20 cellular contexts compared by ENCODE assay signal in genomic region chr22:46908641-46909107, GRCh38.
DNase-seq lines count a peak whose midpoint lies in the region; ATAC-seq and TF ChIP-seq lines count a peak whose summit lies in the region.
"Had no signal": no experiment of that assay in that cellular context is flagged by ENCODE, and none has a peak within 500 bp of the region (broad histone marks: within the 10 kb centered on the region; RNA-seq: fewer than 3 reads in every experiment).

No MANE protein-coding gene starts in this region.

- H3K4me1 Mint-ChIP-seq in GM23338 (peaks cover 10% of the 10 kb centered on the region), osteocyte (ENCODE audit: unreplicated experiment) (no peaks in the 10 kb centered on the region)

- H3K4me3 Mint-ChIP-seq in GM23338 (no peak overlapping the region), osteocyte (ENCODE audit: unreplicated experiment) (no peak overlapping the region)
- H3K4me3 Mint-ChIP-seq: CD8-positive, alpha-beta memory T cell; HFFc6 had no signal

- H3K9me3 Mint-ChIP-seq in GM23338 (no peaks in the 10 kb centered on the region), osteocyte (ENCODE audit: unreplicated experiment) (no peaks in the 10 kb centered on the region)
- H3K9me3 Mint-ChIP-seq: CD8-positive, alpha-beta memory T cell; HFFc6 had no signal

- H3K9me3 ChIP-seq in NT2/D1 (ENCODE audit: insufficient read depth, low read length): no peaks in the 10 kb centered on the region
- H3K9me3 ChIP-seq: SJCRH30 had no signal

- H3K27me3 Mint-ChIP-seq in GM23338 (ENCODE audit: insufficient read depth, low read depth, poor library complexity) (peaks cover 8% of the 10 kb centered on the region), osteocyte (ENCODE audit: unreplicated experiment) (no peaks in the 10 kb centered on the region)
- H3K27me3 Mint-ChIP-seq: CD8-positive, alpha-beta memory T cell had no signal

- H4K20me1 ChIP-seq in GM23338 (replicated peaks; ENCODE audit: insufficient read depth): no peaks in the 10 kb centered on the region

- H3K27ac Mint-ChIP-seq in GM23338: no peak overlapping the region; the same call in 1 of the 2 replicates
- H3K27ac Mint-ChIP-seq in osteocyte (ENCODE audit: unreplicated experiment): no peak overlapping the region
- H3K27ac Mint-ChIP-seq: HFFc6 had no signal

- peak; percentile 67 for ATAC-seq in GM23338
- ATAC-seq in HG02870 (IDR thresholded peaks at IDR 0.05; ENCODE audit: unreplicated experiment): no peak
- ATAC-seq: Panc1 had no signal

- H3K27me3 ChIP-seq in GM23338 (ENCODE audit: insufficient read depth) (no peaks in the 10 kb centered on the region), NT2/D1 (ENCODE audit: insufficient read depth, insufficient read length) (no peaks in the 10 kb centered on the region)
- H3K27me3 ChIP-seq: SJCRH30 had no signal

- H3K36me3 ChIP-seq in GM23338 (ENCODE audit: insufficient read depth): no peaks in the 10 kb centered on the region
- peaks cover 4% of the 10 kb centered on the region for H3K36me3 ChIP-seq in NT2/D1 (ENCODE audit: insufficient read depth, insufficient read length, low read length)
- H3K36me3 ChIP-seq: SJCRH30 had no signal

- no peak overlapping the region for H2AFZ ChIP-seq in GM23338

- H3K4me2 ChIP-seq in GM23338: no peak overlapping the region
- H3K4me2 ChIP-seq: KMS-11 had no signal

- H3F3A ChIP-seq in GM23338 (replicated peaks; ENCODE audit: low read depth): no peaks in the 10 kb centered on the region

- H3K27ac ChIP-seq in GM23338 (ENCODE audit: low read depth): no peak overlapping the region
- H3K27ac ChIP-seq: KMS-11, SJCRH30 had no signal

- H3K36me3 Mint-ChIP-seq in GM23338 (ENCODE audit: low read depth) (no peaks in the 10 kb centered on the region), osteocyte (ENCODE audit: unreplicated experiment) (peaks cover 7% of the 10 kb centered on the region)

- H3K79me2 ChIP-seq in GM23338 (replicated peaks; ENCODE audit: insufficient read depth): no peaks in the 10 kb centered on the region

- no peak overlapping the region for H3K9ac ChIP-seq in NT2/D1 (ENCODE audit: insufficient read length, low read depth)
- H3K9ac ChIP-seq: KMS-11 had no signal

- TF ChIP-seq CTCF in GM23338 (conservative IDR thresholded peaks at IDR 0.05; ENCODE audit: low read depth in 2 of 2) (no peak), osteocyte (IDR thresholded peaks at IDR 0.05) (no peak)

- H3K9me2 ChIP-seq in GM23338 (ENCODE audit: insufficient read depth): no peaks in the 10 kb centered on the region

- no peaks in the 10 kb centered on the region for H3K4me1 ChIP-seq in GM23338 (ENCODE audit: insufficient read depth)
- peaks cover 7% of the 10 kb centered on the region for H3K4me1 ChIP-seq in NT2/D1 (ENCODE audit: insufficient read depth, insufficient read length)
- H3K4me1 ChIP-seq: SJCRH30 had no signal

- H3K4me3 ChIP-seq in GM23338: no peak overlapping the region
- no peak overlapping the region for H3K4me3 ChIP-seq in NT2/D1 (ENCODE audit: insufficient read length, low read depth)
- H3K4me3 ChIP-seq: SJCRH30 had no signal

- no peak for DNase-seq in GM23338 (ENCODE audit: low spot score)
- DNase-seq in NT2/D1 (ENCODE audit: low read depth, low spot score): peak; percentile 18
- peak; percentile 37 for DNase-seq in iPS-NIHi11 (ENCODE audit: low spot score)
- DNase-seq in osteocyte (ENCODE audit: extremely low spot score, unreplicated experiment): peak; percentile 77
- DNase-seq in NOMO-1 (lab: John Stamatoyannopoulos, UW; ENCODE audit: unreplicated experiment in 2 of 2): no peak
- no peak for DNase-seq in germinal center (ENCODE audit: low spot score)
- DNase-seq: ACHN; C1 segment of cervical spinal cord; CD8-positive, alpha-beta memory T cell; DMS53; HFFc6; NCI-H146; NCI-H2029 treated with DMSO at 0.1 percent for 48 hours; NCI-H2171 treated with DMSO at 0.1 percent for 48 hours; NCI-H446; NCI-H526 treated with DMSO at 0.1 percent for 48 hours; SJCRH30 had no signal

TF ChIP-seq in GM23338, 12 proteins besides CTCF, POLR2A, EP300 and RAD21:
- TF ChIP-seq NANOG (IDR thresholded peaks at IDR 0.05; ENCODE audit: borderline replicate concordance): no peak

Comparison
In these comparisons a context has a peak if more than half of its experiments do, and no peak if none do; other contexts are left out.
1. DNase-seq: peak in NT2/D1 (single experiment), iPS-NIHi11 (single experiment) and osteocyte (single experiment); none in GM23338 (single experiment), NOMO-1 (0 of 2) and germinal center (single experiment).